Comparison of ENCODE assay signal across 9 cellular contexts in the genomic region with DNA sequence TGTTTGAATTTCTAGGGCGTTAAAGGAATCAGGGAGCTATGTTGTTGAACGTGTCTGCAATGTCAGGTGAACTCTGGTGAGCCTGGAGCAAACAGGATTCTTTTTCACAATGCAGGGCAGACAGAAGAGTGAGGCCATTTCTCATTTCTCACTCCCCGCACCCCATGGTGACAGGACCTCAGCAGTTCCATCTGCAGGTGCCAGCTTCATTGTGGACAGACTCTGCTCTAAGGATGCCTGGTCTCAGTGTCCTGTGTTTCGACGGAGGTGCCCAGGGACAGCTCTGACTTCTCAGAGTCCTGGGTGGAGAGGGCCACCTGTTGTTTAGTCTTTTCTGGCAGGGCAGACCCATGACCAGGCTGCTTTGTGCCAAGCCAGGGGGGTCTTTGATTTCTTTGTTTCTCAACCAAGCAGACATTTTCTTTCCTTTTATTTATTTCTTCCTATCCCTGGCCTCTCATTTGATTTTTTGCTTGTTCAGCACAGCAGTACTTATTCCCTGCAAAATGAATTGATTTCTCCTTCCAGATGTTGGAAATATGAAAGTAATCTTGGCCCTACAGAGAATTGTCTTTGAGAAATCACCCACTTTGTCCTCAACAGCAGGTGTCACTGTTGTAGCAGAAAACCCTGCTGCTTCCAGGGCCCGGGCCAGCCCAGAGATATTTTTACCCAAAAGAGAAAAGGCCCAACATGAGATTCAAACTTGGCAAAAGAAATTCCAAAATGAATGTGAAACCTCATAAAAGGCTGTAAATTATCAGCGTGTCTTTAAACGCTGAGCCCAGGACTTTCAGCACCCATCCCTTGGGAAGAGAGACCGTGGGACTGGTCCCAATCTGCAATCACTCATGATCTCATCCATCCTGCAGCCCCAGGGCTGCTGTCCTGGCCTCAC.
DNase-seq lines count a peak whose midpoint lies in the region; ATAC-seq and TF ChIP-seq lines count a peak whose summit lies in the region.
"Had no signal": no experiment of that assay in that cellular context is flagged by ENCODE, and none has a peak within 500 bp of the region (broad histone marks: within the 10 kb centered on the region; RNA-seq: fewer than 3 reads in every experiment).

No MANE protein-coding gene starts in this region.

- no peak for ATAC-seq in GM21526 (IDR thresholded peaks at IDR 0.05; ENCODE audit: low FRiP score, unreplicated experiment)
- ATAC-seq in GM18502 (IDR thresholded peaks at IDR 0.05; ENCODE audit: poor library complexity, unreplicated experiment): no peak
- ATAC-seq in GM18861 (IDR thresholded peaks at IDR 0.05; ENCODE audit: unreplicated experiment): no peak
- ATAC-seq: T-cell had no signal

- peak; percentile 79 for TF ChIP-seq CTCF in VCaP (conservative IDR thresholded peaks at IDR 0.05)

- peak; percentile 80 for DNase-seq in GM03348 (ENCODE audit: low spot score)
- DNase-seq in M059J (ENCODE audit: low read depth): peak; percentile 8
- peak; percentile 42 for DNase-seq in iPS-NIHi11 (ENCODE audit: low spot score)
- DNase-seq: upper lobe of left lung had no signal

- no peak overlapping the region for H3K27ac ChIP-seq in VCaP
- H3K27ac ChIP-seq: upper lobe of left lung had no signal

Comparison
In these comparisons a context has a peak if more than half of its experiments do, and no peak if none do; other contexts are left out.
1. DNase-seq: peak in every context shown above with its lines; median percentile 80 in GM03348; 42 in iPS-NIHi11; 8 in M059J.